In genomic region chr12:120844297-120844696, GRCh38 we compare ENCODE assay signal across 22 cellular contexts. TPM values are rescaled to one million over a fixed set of nuclear protein-coding genes. Genes with fewer than 3 reads are reported as not detected.
A peak's percentile ranks its signal among the peaks of the same experiment; 100 is the strongest.
DNase-seq lines count a peak whose midpoint lies in the region; ATAC-seq, FAIRE-seq and TF ChIP-seq lines count a peak whose summit lies in the region.
"Had no signal": no experiment of that assay in that cellular context is flagged by ENCODE, and none has a peak within 500 bp of the region (broad histone marks: within the 10 kb centered on the region; RNA-seq: fewer than 3 reads in every experiment).

No MANE protein-coding gene starts in this region.

- no peak overlapping the region for H2AFZ ChIP-seq in PC-3 (ENCODE audit: low read length)
- H2AFZ ChIP-seq: PC-9 had no signal

- H3K4me3 ChIP-seq in spleen (no peak overlapping the region), PC-3 (ENCODE audit: low read length) (no peak overlapping the region), upper lobe of right lung (no peak overlapping the region)
- H3K4me3 ChIP-seq: PC-9, thyroid gland had no signal

- TF ChIP-seq POLR2A in GM12892 (IDR thresholded peaks at IDR 0.05; ENCODE audit: low read depth, low read length), result no peak
- TF ChIP-seq POLR2A in spleen (IDR thresholded peaks at IDR 0.05), result no peak

- DNase-seq in GM12892 (ENCODE audit: insufficient read length) (no peak), spleen (no peak), PC-3 (no peak), upper lobe of right lung (no peak)
- DNase-seq: activated CD4-positive, alpha-beta T cell treated with anti-CD3 and anti-CD28 coated beads for 1 hour; activated CD8-positive, alpha-beta memory T cell treated with anti-CD3 and anti-CD28 coated beads for 24 hours; activated naive CD4-positive, alpha-beta T cell treated with anti-CD3 and anti-CD28 coated beads, Interleukin-2, amount 10 ng/mL, durations not matched to agents 7 days and 5 days; activated T-cell treated with anti-CD3 and anti-CD28 coated beads, Interleukin-2, amount 50 U/mL, for 1 hour; CD8-positive, alpha-beta T cell; glutamatergic neuron; NCI-H1417; NCI-H2081 treated with DMSO at 0.1 percent for 48 hours; PC-9; SHP77 treated with DMSO at 0.1 percent for 48 hours; small intestine; thyroid gland had no signal

- no peaks in the 10 kb centered on the region for H3F3A ChIP-seq in PC-3 (ENCODE audit: low read length, unreplicated experiment)

- no peak overlapping the region for H3K4me2 ChIP-seq in PC-3 (ENCODE audit: low read length)
- H3K4me2 ChIP-seq: PC-9 had no signal

- no peaks in the 10 kb centered on the region for H3K9me2 ChIP-seq in PC-3 (replicated peaks; ENCODE audit: low read length)

- ATAC-seq in GM18498 (IDR thresholded peaks at IDR 0.05; ENCODE audit: unreplicated experiment) (no peak), PC-3 (no peak), upper lobe of right lung (no peak)
- ATAC-seq: CD8-positive, alpha-beta T cell; stimulated activated memory B cell treated with anti-CD40 and anti-IgM and Interleukin-4, amounts not matched to agents 10 μg/mL and 1 μg/mL and 100 μg/mL, for 72 hours had no signal

- H3K4me1 ChIP-seq in spleen (peaks cover 37 to 92% (median 76%) of the 10 kb centered on the region in 6 donors), PC-3 (ENCODE audit: insufficient read depth, low read length) (peaks cover 21% of the 10 kb centered on the region), upper lobe of right lung (peaks cover 23% of the 10 kb centered on the region)

- H3K79me2 ChIP-seq in PC-3 (ENCODE audit: low read length), result peaks cover 41% of the 10 kb centered on the region

- H3K36me3 ChIP-seq in KOPT-K1 (ENCODE audit: insufficient read depth, low read length) (no peaks in the 10 kb centered on the region; the same call in 1 of the 2 replicates), spleen (peaks cover 0 to 14% (median 0%) of the 10 kb centered on the region in 6 donors), PC-3 (ENCODE audit: low read depth, low read length) (no peaks in the 10 kb centered on the region), upper lobe of right lung (no peaks in the 10 kb centered on the region)
- H3K36me3 ChIP-seq: thyroid gland had no signal

- no peak for TF ChIP-seq CTCF in spleen (IDR thresholded peaks at IDR 0.05 in 8 of 11, conservative IDR thresholded peaks at IDR 0.05 in 3 of 11)
- TF ChIP-seq CTCF in PC-3 (conservative IDR thresholded peaks at IDR 0.05; ENCODE audit: low read depth, low read length), result no peak
- no peak for TF ChIP-seq CTCF in upper lobe of right lung (IDR thresholded peaks at IDR 0.05)

- intact Hi-C loops in spleen (cut with DNase I; ENCODE audit: low total_unique reads) (no loop called here), PC-3 (cut with micrococcal nuclease) (no loop called here), upper lobe of right lung (cut with DNase I) (no loop called here)

- H3K27me3 ChIP-seq in spleen (replicated peaks in 1 of 7), result no peaks in the 10 kb centered on the region
- H3K27me3 ChIP-seq in PC-3 (ENCODE audit: low read length), result no peaks in the 10 kb centered on the region
- H3K27me3 ChIP-seq in upper lobe of right lung, result no peaks in the 10 kb centered on the region
- H3K27me3 ChIP-seq: thyroid gland had no signal

- H3K9me3 ChIP-seq in KOPT-K1 (ENCODE audit: insufficient read depth, low read length, poor library complexity, severe bottlenecking) (no peaks in the 10 kb centered on the region), spleen (no peaks in the 10 kb centered on the region), PC-3 (ENCODE audit: low read length) (no peaks in the 10 kb centered on the region), upper lobe of right lung (no peaks in the 10 kb centered on the region)
- H3K9me3 ChIP-seq: thyroid gland had no signal

- H4K20me1 ChIP-seq in PC-3 (ENCODE audit: low read length), result no peaks in the 10 kb centered on the region

- CTCF ChIA-PET in PC-3 (lab: Charles Lee), result no interaction called here

- no TSS peak for BruUV-seq in PC-3 (replicated peaks; lab: Mats Ljungman, UMichigan)

- 65 to 81% (median 75%) methylated on average over 5 of the region's 5 CpGs for WGBS in spleen, 5 donors

- POLR2A ChIA-PET in PC-3 (lab: Charles Lee; ENCODE audit: unreplicated experiment), result no interaction called here

- H3K9ac ChIP-seq in PC-3 (ENCODE audit: low read length), result no peak overlapping the region

- FAIRE-seq in GM12892 (lab: Jason Lieb, UNC), result peak; percentile 36
- FAIRE-seq: astrocyte, endothelial cell of umbilical vein, small intestine had no signal

- peak overlapping the region; percentile 51 for H3K27ac ChIP-seq in KOPT-K1 (ENCODE audit: low read depth, low read length, poor library complexity, severe bottlenecking)
- peak overlapping the region; percentile 55 for H3K27ac ChIP-seq in cingulate gyrus (ENCODE audit: low read depth, low read length)
- peak overlapping the region in 5 of 8 donors; percentile 3 to 60 (median 19) for H3K27ac ChIP-seq in spleen
- H3K27ac ChIP-seq in PC-3 (ENCODE audit: low read length), result no peak overlapping the region
- H3K27ac ChIP-seq in upper lobe of right lung, result no peak overlapping the region
- H3K27ac ChIP-seq: PC-9, thyroid gland had no signal

RNA-seq across cellular contexts. Expression of gene SPPL3, which starts 59.9 kb away (rescaled TPM):
- 9.9 TPM for polyA plus RNA-seq in GM12892 (2012; ENCODE audit: missing spikeins)
- total RNA-seq in spleen (10 to 100 TPM; 41.0 to 76.9 (median 47.6) TPM), PC-3 (2014; rRNA removed) (18.8 and 20.3 TPM in 2 replicates), upper lobe of right lung (44.1 TPM)
- polyA plus RNA-seq in spleen, result 10 to 100 TPM in 2 of 3 donors, 1 to 10 TPM in 1; 9.0 to 13.6 (median 10.7) TPM

Comparison
In these comparisons a context has a peak if more than half of its experiments do, and no peak if none do; other contexts are left out.
1. H3K27ac ChIP-seq: peak in KOPT-K1 (single experiment), cingulate gyrus (single experiment) and spleen (5 of 8); none in PC-3 (single experiment) and upper lobe of right lung (single experiment).